12 cellular contexts compared by ENCODE assay signal in genomic region chr6:21402368-21402767, GRCh38.
DNase-seq lines count a peak whose midpoint lies in the region; ATAC-seq lines count a peak whose summit lies in the region.
"Had no signal": no experiment of that assay in that cellular context is flagged by ENCODE, and none has a peak within 500 bp of the region (broad histone marks: within the 10 kb centered on the region; RNA-seq: fewer than 3 reads in every experiment).

No MANE protein-coding gene starts in this region.

- no peak overlapping the region for H3K23ac ChIP-seq in neuronal stem cell (ENCODE audit: low read depth, low read length, poor library complexity)

- peaks cover 6% of the 10 kb centered on the region for H3K4me1 Mint-ChIP-seq in activated naive CD4-positive, alpha-beta T cell treated with anti-CD3 and anti-CD28 coated beads for 36 hours (ENCODE audit: low read depth)
- H3K4me1 Mint-ChIP-seq in activated naive CD4-positive, alpha-beta T cell treated with anti-CD3 and anti-CD28 coated beads, Interleukin-2, amount 10 ng/mL, durations not matched to agents 7 days and 5 days = no peaks in the 10 kb centered on the region
- peaks cover 15% of the 10 kb centered on the region for H3K4me1 Mint-ChIP-seq in activated T-helper 2 cell treated with anti-CD3 and anti-CD28 coated beads, Interferon-gamma antibody, Interleukin-2, Interleukin-4, amounts not matched to agents 10 μg/mL and 5 μg/mL and 100 μg/mL, durations not matched to agents 14 hours and 24 hours and 36 hours (ENCODE audit: low read depth)
- H3K4me1 Mint-ChIP-seq in stimulated activated effector memory CD8-positive, alpha-beta T cell treated with anti-CD3 and anti-CD28 coated beads, Interleukin-12 subunit alpha, Interleukin-12 subunit beta, amount 100 ng/mL, for 72 hours = no peaks in the 10 kb centered on the region

- no peaks in the 10 kb centered on the region for H3K27me3 ChIP-seq in neuronal stem cell (ENCODE audit: control insufficient read depth in 3 of 3, insufficient read depth in 3 of 3, low read depth in 1 of 3, low read length in 3 of 3)
- H3K27me3 ChIP-seq: BLaER1 had no signal

- peaks cover 5 to 6% of the 10 kb centered on the region in 2 donors for H3K4me1 ChIP-seq in neuronal stem cell (ENCODE audit: control insufficient read depth in 2 of 2, insufficient read depth in 1 of 2, low read depth in 1 of 2, low read length in 2 of 2)
- H3K4me1 ChIP-seq: BLaER1, HAP-1 had no signal

- H3K4ac ChIP-seq in neuronal stem cell (ENCODE audit: low read length) = no peak overlapping the region

- no peak overlapping the region for H2AK5ac ChIP-seq in neuronal stem cell (ENCODE audit: low read depth, low read length)

- H3K27me3 Mint-ChIP-seq in activated naive CD4-positive, alpha-beta T cell treated with anti-CD3 and anti-CD28 coated beads for 36 hours (ENCODE audit: low read depth) = peaks cover 2% of the 10 kb centered on the region
- no peaks in the 10 kb centered on the region for H3K27me3 Mint-ChIP-seq in activated naive CD4-positive, alpha-beta T cell treated with anti-CD3 and anti-CD28 coated beads, Interleukin-2, amount 10 ng/mL, durations not matched to agents 7 days and 5 days
- peaks cover 6% of the 10 kb centered on the region for H3K27me3 Mint-ChIP-seq in activated T-helper 2 cell treated with anti-CD3 and anti-CD28 coated beads, Interferon-gamma antibody, Interleukin-2, Interleukin-4, amounts not matched to agents 10 μg/mL and 5 μg/mL and 100 μg/mL, durations not matched to agents 14 hours and 24 hours and 36 hours (ENCODE audit: low read depth)

- no peak overlapping the region for H3K4me3 ChIP-seq in neuronal stem cell (ENCODE audit: low read length in 2 of 2)
- H3K4me3 ChIP-seq: BLaER1, HAP-1 had no signal

- H3K36me3 Mint-ChIP-seq in activated naive CD4-positive, alpha-beta T cell treated with anti-CD3 and anti-CD28 coated beads for 36 hours (ENCODE audit: low read depth) = no peaks in the 10 kb centered on the region
- no peaks in the 10 kb centered on the region for H3K36me3 Mint-ChIP-seq in activated naive CD4-positive, alpha-beta T cell treated with anti-CD3 and anti-CD28 coated beads, Interleukin-2, amount 10 ng/mL, durations not matched to agents 7 days and 5 days
- H3K36me3 Mint-ChIP-seq in activated T-helper 2 cell treated with anti-CD3 and anti-CD28 coated beads, Interferon-gamma antibody, Interleukin-2, Interleukin-4, amounts not matched to agents 10 μg/mL and 5 μg/mL and 100 μg/mL, durations not matched to agents 14 hours and 24 hours and 36 hours (ENCODE audit: low read depth) = no peaks in the 10 kb centered on the region
- no peaks in the 10 kb centered on the region for H3K36me3 Mint-ChIP-seq in stimulated activated effector memory CD8-positive, alpha-beta T cell treated with anti-CD3 and anti-CD28 coated beads, Interleukin-12 subunit alpha, Interleukin-12 subunit beta, amount 100 ng/mL, for 72 hours

- H3K27ac ChIP-seq in neuronal stem cell (replicated peaks; ENCODE audit: low read length) = no peak overlapping the region
- H3K27ac ChIP-seq: BLaER1 had no signal

- no peak overlapping the region for H2AFZ ChIP-seq in neuronal stem cell (ENCODE audit: low read length)

- no peak overlapping the region for H2BK12ac ChIP-seq in neuronal stem cell (ENCODE audit: low read length)

- CTCF ChIA-PET in activated naive CD4-positive, alpha-beta T cell treated with anti-CD3 and anti-CD28 coated beads for 36 hours (lab: Charles Lee) = no interaction called here
- CTCF ChIA-PET in activated naive CD4-positive, alpha-beta T cell treated with anti-CD3 and anti-CD28 coated beads, Interleukin-2, amount 10 ng/mL, durations not matched to agents 7 days and 5 days (lab: Charles Lee) = no interaction called here

- H3K4me3 Mint-ChIP-seq in activated naive CD4-positive, alpha-beta T cell treated with anti-CD3 and anti-CD28 coated beads for 36 hours = no peak overlapping the region
- no peak overlapping the region for H3K4me3 Mint-ChIP-seq in activated naive CD4-positive, alpha-beta T cell treated with anti-CD3 and anti-CD28 coated beads, Interleukin-2, amount 10 ng/mL, durations not matched to agents 7 days and 5 days
- no peak overlapping the region for H3K4me3 Mint-ChIP-seq in activated T-helper 2 cell treated with anti-CD3 and anti-CD28 coated beads, Interferon-gamma antibody, Interleukin-2, Interleukin-4, amounts not matched to agents 10 μg/mL and 5 μg/mL and 100 μg/mL, durations not matched to agents 14 hours and 24 hours and 36 hours (ENCODE audit: low read depth)
- no peak overlapping the region for H3K4me3 Mint-ChIP-seq in stimulated activated effector memory CD8-positive, alpha-beta T cell treated with anti-CD3 and anti-CD28 coated beads, Interleukin-12 subunit alpha, Interleukin-12 subunit beta, amount 100 ng/mL, for 72 hours
- H3K4me3 Mint-ChIP-seq: nephron progenitor cell had no signal

- H3K36me3 ChIP-seq in neuronal stem cell (replicated peaks in 1 of 2; ENCODE audit: control insufficient read depth in 2 of 2, insufficient read depth in 2 of 2, low read length in 2 of 2) = no peaks in the 10 kb centered on the region
- H3K36me3 ChIP-seq: BLaER1, HAP-1 had no signal

- intact Hi-C loops in activated naive CD4-positive, alpha-beta T cell treated with anti-CD3 and anti-CD28 coated beads for 36 hours (cut with micrococcal nuclease) = loop anchor here (1.0 kb wide), 1 partner anchor 36 kb away; no protein-coding TSS in a partner anchor
- intact Hi-C loops in activated T-helper 2 cell treated with anti-CD3 and anti-CD28 coated beads, Interferon-gamma antibody, Interleukin-2, Interleukin-4, amounts not matched to agents 10 μg/mL and 5 μg/mL and 100 μg/mL, durations not matched to agents 14 hours and 24 hours and 36 hours (cut with micrococcal nuclease) = loop anchor here (1.0 to 10.0 kb wide), 2 partner anchors 36 to 238 kb away; no protein-coding TSS in a partner anchor
- intact Hi-C loops in left colon (cut with DNase I, micrococcal nuclease) = no loop called here

- peak; percentile 37 for DNase-seq in activated naive CD4-positive, alpha-beta T cell treated with anti-CD3 and anti-CD28 coated beads for 36 hours
- DNase-seq in activated naive CD4-positive, alpha-beta T cell treated with anti-CD3 and anti-CD28 coated beads, Interleukin-2, amount 10 ng/mL, durations not matched to agents 7 days and 5 days = no peak
- no peak for DNase-seq in activated T-helper 2 cell treated with anti-CD3 and anti-CD28 coated beads, Interferon-gamma antibody, Interleukin-2, Interleukin-4, amounts not matched to agents 10 μg/mL and 5 μg/mL and 100 μg/mL, durations not matched to agents 14 hours and 24 hours and 36 hours (ENCODE audit: low spot score)
- peak; percentile 10 to 70 for DNase-seq in stimulated activated effector memory CD8-positive, alpha-beta T cell treated with anti-CD3 and anti-CD28 coated beads, Interleukin-12 subunit alpha, Interleukin-12 subunit beta, amount 100 ng/mL, for 72 hours (ENCODE audit: low spot score in 2 of 2)
- DNase-seq in neuronal stem cell (ENCODE audit: low spot score) (no peak), NCI-H1417 (lab: John Stamatoyannopoulos, UW) (no peak), left colon (no peak)
- DNase-seq: nephron progenitor cell, substantia nigra had no signal

- H2BK15ac ChIP-seq in neuronal stem cell (ENCODE audit: low read length) = no peak overlapping the region

- H3K9me3 ChIP-seq in neuronal stem cell (replicated peaks in 1 of 2; ENCODE audit: control insufficient read depth in 2 of 2, insufficient read depth in 1 of 2, low read depth in 1 of 2, low read length in 2 of 2) = no peaks in the 10 kb centered on the region
- H3K9me3 ChIP-seq: BLaER1, HAP-1 had no signal

- H3K4me2 ChIP-seq in neuronal stem cell (ENCODE audit: insufficient read depth, low read length, poor library complexity, severe bottlenecking) = no peak overlapping the region
- H3K4me2 ChIP-seq: BLaER1 had no signal

- no peaks in the 10 kb centered on the region for H3K9me3 Mint-ChIP-seq in activated naive CD4-positive, alpha-beta T cell treated with anti-CD3 and anti-CD28 coated beads for 36 hours
- no peaks in the 10 kb centered on the region for H3K9me3 Mint-ChIP-seq in activated naive CD4-positive, alpha-beta T cell treated with anti-CD3 and anti-CD28 coated beads, Interleukin-2, amount 10 ng/mL, durations not matched to agents 7 days and 5 days
- H3K9me3 Mint-ChIP-seq in activated T-helper 2 cell treated with anti-CD3 and anti-CD28 coated beads, Interferon-gamma antibody, Interleukin-2, Interleukin-4, amounts not matched to agents 10 μg/mL and 5 μg/mL and 100 μg/mL, durations not matched to agents 14 hours and 24 hours and 36 hours = no peaks in the 10 kb centered on the region
- H3K9me3 Mint-ChIP-seq in stimulated activated effector memory CD8-positive, alpha-beta T cell treated with anti-CD3 and anti-CD28 coated beads, Interleukin-12 subunit alpha, Interleukin-12 subunit beta, amount 100 ng/mL, for 72 hours = no peaks in the 10 kb centered on the region
- H3K9me3 Mint-ChIP-seq: nephron progenitor cell had no signal

- no peak overlapping the region for H3K18ac ChIP-seq in neuronal stem cell (ENCODE audit: low read length)

- H4K91ac ChIP-seq in neuronal stem cell (ENCODE audit: low read depth, low read length, poor library complexity) = no peak overlapping the region

- H3K27ac Mint-ChIP-seq in activated naive CD4-positive, alpha-beta T cell treated with anti-CD3 and anti-CD28 coated beads for 36 hours = no peak overlapping the region
- H3K27ac Mint-ChIP-seq in activated naive CD4-positive, alpha-beta T cell treated with anti-CD3 and anti-CD28 coated beads, Interleukin-2, amount 10 ng/mL, durations not matched to agents 7 days and 5 days = no peak overlapping the region
- H3K27ac Mint-ChIP-seq in activated T-helper 2 cell treated with anti-CD3 and anti-CD28 coated beads, Interferon-gamma antibody, Interleukin-2, Interleukin-4, amounts not matched to agents 10 μg/mL and 5 μg/mL and 100 μg/mL, durations not matched to agents 14 hours and 24 hours and 36 hours = peak overlapping the region; percentile 8
- no peak overlapping the region for H3K27ac Mint-ChIP-seq in stimulated activated effector memory CD8-positive, alpha-beta T cell treated with anti-CD3 and anti-CD28 coated beads, Interleukin-12 subunit alpha, Interleukin-12 subunit beta, amount 100 ng/mL, for 72 hours
- H3K27ac Mint-ChIP-seq: nephron progenitor cell had no signal

- no peak overlapping the region for H4K8ac ChIP-seq in neuronal stem cell (ENCODE audit: low read depth, low read length)

- ATAC-seq in HG02885 (IDR thresholded peaks at IDR 0.05; ENCODE audit: poor library complexity, unreplicated experiment) (peak; percentile 84), left colon (no peak)
- peak; percentile 98 for ATAC-seq in stimulated activated effector memory CD8-positive, alpha-beta T cell treated with anti-CD3 and anti-CD28 coated beads, Interleukin-12 subunit alpha, Interleukin-12 subunit beta, amount 100 ng/mL, for 72 hours

- H2BK120ac ChIP-seq in neuronal stem cell (ENCODE audit: low read depth, low read length) = no peak overlapping the region

- no peak overlapping the region for H2BK5ac ChIP-seq in neuronal stem cell (ENCODE audit: low read length)

- no CpG with 5 or more reads among the region's 4 CpGs for WGBS in neuronal stem cell (ENCODE audit: extremely low coverage in 2 of 2, insufficient read length in 2 of 2, insufficient replicate concordance in 1 of 2), 2 donors

- no peak overlapping the region for H3K14ac ChIP-seq in neuronal stem cell (ENCODE audit: low read length)

- no peak overlapping the region for H3K9ac ChIP-seq in neuronal stem cell (ENCODE audit: low read depth, low read length, poor library complexity)
- H3K9ac ChIP-seq: BLaER1 had no signal

- H3K79me1 ChIP-seq in neuronal stem cell (ENCODE audit: low read depth, low read length) = peaks cover under 1% of the 10 kb centered on the region

Comparison
In these comparisons a context has a peak if more than half of its experiments do, and no peak if none do; other contexts are left out.
1. DNase-seq: peak in activated naive CD4-positive, alpha-beta T cell treated with anti-CD3 and anti-CD28 coated beads for 36 hours (single experiment) and stimulated activated effector memory CD8-positive, alpha-beta T cell treated with anti-CD3 and anti-CD28 coated beads, Interleukin-12 subunit alpha, Interleukin-12 subunit beta, amount 100 ng/mL, for 72 hours (2 of 2); none in activated naive CD4-positive, alpha-beta T cell treated with anti-CD3 and anti-CD28 coated beads, Interleukin-2, amount 10 ng/mL, durations not matched to agents 7 days and 5 days (single experiment), activated T-helper 2 cell treated with anti-CD3 and anti-CD28 coated beads, Interferon-gamma antibody, Interleukin-2, Interleukin-4, amounts not matched to agents 10 μg/mL and 5 μg/mL and 100 μg/mL, durations not matched to agents 14 hours and 24 hours and 36 hours (single experiment), neuronal stem cell (single experiment), NCI-H1417 (0 of 3) and left colon (0 of 2).
2. intact Hi-C loops: an anchor here in activated naive CD4-positive, alpha-beta T cell treated with anti-CD3 and anti-CD28 coated beads for 36 hours (1.0 kb wide) and activated T-helper 2 cell treated with anti-CD3 and anti-CD28 coated beads, Interferon-gamma antibody, Interleukin-2, Interleukin-4, amounts not matched to agents 10 μg/mL and 5 μg/mL and 100 μg/mL, durations not matched to agents 14 hours and 24 hours and 36 hours (1.0 to 10.0 kb wide); none called in left colon.